Comparison of ENCODE assay signal across 2 cellular contexts in the genomic region with DNA sequence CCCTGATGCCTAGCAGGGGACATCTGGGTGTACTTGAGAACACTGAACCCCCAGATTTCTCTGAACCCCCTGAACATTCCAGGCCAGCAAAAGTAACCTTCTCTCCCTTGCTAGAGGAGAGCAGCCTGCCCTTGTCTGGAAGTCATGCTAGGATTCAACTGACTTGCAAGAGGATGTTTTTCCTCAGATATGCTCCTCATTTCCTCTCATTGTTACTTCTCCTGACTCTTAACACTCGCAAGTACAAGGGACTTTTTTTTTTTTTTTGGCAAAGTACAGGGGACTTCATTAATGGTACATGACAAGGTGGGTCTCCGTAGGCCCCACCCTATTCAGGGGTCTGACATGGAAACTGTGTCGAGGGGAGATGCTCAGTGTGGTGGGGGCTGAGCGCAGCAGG.
TF ChIP-seq lines count a peak whose summit lies in the region.

No MANE protein-coding gene starts in this region.

TF ChIP-seq in K562, 482 proteins besides CTCF, POLR2A, EP300 and RAD21:
- no peak for TF ChIP-seq ZFP1 (CRISPR knock-in tag; IDR thresholded peaks at IDR 0.05)
- TF ChIP-seq ZNF12 (CRISPR knock-in tag; IDR thresholded peaks at IDR 0.05), result peak; percentile 92

TF ChIP-seq in HepG2, 621 proteins besides CTCF, POLR2A, EP300 and RAD21:
- TF ChIP-seq ZC3H13 (CRISPR knock-in tag; IDR thresholded peaks at IDR 0.05) (no peak), ZNF12 (CRISPR knock-in tag; IDR thresholded peaks at IDR 0.05) (peak; percentile 17; the same call in 1 of the 2 replicates), HNRNPH1 (optimal IDR thresholded peaks at IDR 0.05; ENCODE audit: low read depth, low read length) (no peak)
